In the genomic region with DNA sequence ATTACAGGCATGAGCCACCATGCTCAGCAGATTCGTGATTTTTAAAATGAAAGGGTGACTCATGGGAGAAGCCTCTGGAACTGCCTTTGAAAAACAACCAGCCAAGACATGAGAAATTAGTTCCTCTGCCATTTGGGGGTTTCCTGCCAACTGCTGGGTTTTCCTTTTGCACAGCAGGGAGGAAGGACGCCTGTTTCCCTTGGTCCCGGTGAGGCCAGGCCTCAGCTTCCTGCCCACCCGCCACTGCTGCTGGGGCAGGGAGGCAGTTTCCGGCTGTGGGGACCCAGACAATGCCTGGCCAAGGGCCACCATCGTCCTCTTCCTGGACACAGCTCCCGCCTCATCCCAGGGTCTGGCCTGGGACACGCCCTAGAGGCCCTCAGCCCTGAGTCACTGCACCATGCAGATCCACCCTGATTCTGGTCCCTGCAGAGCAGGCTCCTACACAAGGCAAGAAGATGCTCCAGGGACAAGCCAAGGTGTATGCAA, we compare ENCODE assay signal across 8 cellular contexts. TPM values are rescaled to one million over a fixed set of nuclear protein-coding genes. Genes with fewer than 3 reads are reported as not detected.
A peak's percentile ranks its signal among the peaks of the same experiment; 100 is the strongest.
DNase-seq lines count a peak whose midpoint lies in the region; ATAC-seq and TF ChIP-seq lines count a peak whose summit lies in the region.

No MANE protein-coding gene starts in this region.

- no peaks in the 10 kb centered on the region for H3K9me3 Mint-ChIP-seq in activated CD4-positive, alpha-beta memory T cell treated with anti-CD3 and anti-CD28 coated beads for 36 hours
- peaks cover 33% of the 10 kb centered on the region for H3K9me3 Mint-ChIP-seq in glutamatergic neuron (ENCODE audit: unreplicated experiment)

- no peak overlapping the region for H3K4me3 Mint-ChIP-seq in activated CD4-positive, alpha-beta memory T cell treated with anti-CD3 and anti-CD28 coated beads for 36 hours
- H3K4me3 Mint-ChIP-seq in glutamatergic neuron (ENCODE audit: unreplicated experiment), result no peak overlapping the region

- no peak overlapping the region for H3K4me3 ChIP-seq in skeletal muscle cell (ENCODE audit: low read depth, low read length)

- POLR2A ChIA-PET in activated CD4-positive, alpha-beta memory T cell treated with anti-CD3 and anti-CD28 coated beads for 36 hours (lab: Charles Lee), result interaction anchor here (0.7 to 1.0 kb wide), 2 partner anchors 9 to 16 kb away, joined by 3 read pairs; no protein-coding TSS in a partner anchor

- peak; percentile 66 for DNase-seq in activated effector memory CD4-positive, alpha-beta T cell treated with anti-CD3 and anti-CD28 coated beads, Interleukin-2, amount 50 U/mL, for 16 hours
- DNase-seq in activated effector memory CD4-positive, alpha-beta T cell treated with Interleukin-2 at 50 U/mL for 16 hours, result no peak
- DNase-seq in activated CD4-positive, alpha-beta memory T cell treated with anti-CD3 and anti-CD28 coated beads for 36 hours, result peak; percentile 57
- peak; percentile 83 to 90 for DNase-seq in foreskin keratinocyte
- peak; percentile 60 for DNase-seq in skeletal muscle cell (ENCODE audit: low read depth)
- no peak for DNase-seq in glutamatergic neuron
- no peak for DNase-seq in RPMI8226

- peak overlapping the region; percentile 92 for H3K27ac ChIP-seq in foreskin keratinocyte

- H3K4me1 Mint-ChIP-seq in activated CD4-positive, alpha-beta memory T cell treated with anti-CD3 and anti-CD28 coated beads for 36 hours (ENCODE audit: low read depth), result peaks cover 31% of the 10 kb centered on the region
- peaks cover 53% of the 10 kb centered on the region for H3K4me1 Mint-ChIP-seq in glutamatergic neuron (ENCODE audit: low read depth, unreplicated experiment)

- H3K27ac Mint-ChIP-seq in activated CD4-positive, alpha-beta memory T cell treated with anti-CD3 and anti-CD28 coated beads for 36 hours, result peak overlapping the region; percentile 67
- no peak overlapping the region for H3K27ac Mint-ChIP-seq in glutamatergic neuron (ENCODE audit: unreplicated experiment)

- peaks cover 21% of the 10 kb centered on the region for H3K4me1 ChIP-seq in foreskin keratinocyte

- CTCF ChIA-PET in activated CD4-positive, alpha-beta memory T cell treated with anti-CD3 and anti-CD28 coated beads for 36 hours (lab: Charles Lee), result interaction anchor here (10.3 kb wide), 1 partner anchor 9 kb away, joined by 140 read pairs; a partner anchor contains a TSS

- H3K27me3 Mint-ChIP-seq in activated CD4-positive, alpha-beta memory T cell treated with anti-CD3 and anti-CD28 coated beads for 36 hours, result no peaks in the 10 kb centered on the region
- peaks cover 22% of the 10 kb centered on the region for H3K27me3 Mint-ChIP-seq in glutamatergic neuron (ENCODE audit: unreplicated experiment)

- H3K36me3 Mint-ChIP-seq in activated CD4-positive, alpha-beta memory T cell treated with anti-CD3 and anti-CD28 coated beads for 36 hours, result peaks cover 3% of the 10 kb centered on the region
- peaks cover 5% of the 10 kb centered on the region for H3K36me3 Mint-ChIP-seq in glutamatergic neuron (ENCODE audit: unreplicated experiment)

- TF ChIP-seq CTCF in foreskin keratinocyte (conservative IDR thresholded peaks at IDR 0.05) (no peak), glutamatergic neuron (IDR thresholded peaks at IDR 0.05; ENCODE audit: partially characterized antibody, unreplicated experiment) (no peak)

- peak; percentile 70 for ATAC-seq in foreskin keratinocyte
- ATAC-seq in GM19397 (IDR thresholded peaks at IDR 0.05; ENCODE audit: unreplicated experiment), result no peak

- H3K27me3 ChIP-seq in foreskin keratinocyte, result no peaks in the 10 kb centered on the region

- intact Hi-C loops in activated CD4-positive, alpha-beta memory T cell treated with anti-CD3 and anti-CD28 coated beads for 36 hours (cut with micrococcal nuclease), result no loop called here

RNA-seq across cellular contexts. Expression of a gene that starts 10.2 kb away (rescaled TPM):
- total RNA-seq in activated CD4-positive, alpha-beta memory T cell treated with anti-CD3 and anti-CD28 coated beads for 36 hours, result 10 to 100 TPM; 21.7 to 21.9 TPM
- total RNA-seq in foreskin keratinocyte (33.0 and 33.9 TPM in 2 replicates), glutamatergic neuron (ENCODE audit: unreplicated experiment) (40.1 TPM)
- 20.7 and 21.8 TPM in 2 replicates for polyA plus RNA-seq in foreskin keratinocyte

RNA-seq across cellular contexts. Expression of a gene that starts 40.1 kb away (rescaled TPM):
- 10 to 100 TPM; 28.8 to 30.4 TPM for total RNA-seq in activated CD4-positive, alpha-beta memory T cell treated with anti-CD3 and anti-CD28 coated beads for 36 hours
- total RNA-seq in foreskin keratinocyte, result 25.3 and 25.9 TPM in 2 replicates
- 13.9 and 14.6 TPM in 2 replicates for polyA plus RNA-seq in foreskin keratinocyte
- total RNA-seq in glutamatergic neuron (ENCODE audit: unreplicated experiment), result 83.5 TPM

Comparison
In these comparisons a context has a peak if more than half of its experiments do, and no peak if none do; other contexts are left out.
1. DNase-seq: peak in activated effector memory CD4-positive, alpha-beta T cell treated with anti-CD3 and anti-CD28 coated beads, Interleukin-2, amount 50 U/mL, for 16 hours (single experiment), activated CD4-positive, alpha-beta memory T cell treated with anti-CD3 and anti-CD28 coated beads for 36 hours (single experiment), foreskin keratinocyte (2 of 2) and skeletal muscle cell (single experiment); none in activated effector memory CD4-positive, alpha-beta T cell treated with Interleukin-2 at 50 U/mL for 16 hours (single experiment), glutamatergic neuron (single experiment) and RPMI8226 (single experiment).